ENCODE assay signal across 8 cellular contexts in genomic region chr19:2602391-2603181, GRCh38.
DNase-seq lines count a peak whose midpoint lies in the region; ATAC-seq and TF ChIP-seq lines count a peak whose summit lies in the region.

No MANE protein-coding gene starts in this region.

- peak overlapping the region; percentile 73 for H3K4me3 Mint-ChIP-seq in nephron progenitor cell

- no peaks in the 10 kb centered on the region for H3K9me3 ChIP-seq in Peyer's patch

- peak overlapping the region; percentile 69 for H3K4me3 ChIP-seq in ACC112 (ENCODE audit: low read depth, low read length)
- H3K4me3 ChIP-seq in Peyer's patch, result peak overlapping the region in 1 of 4 donors; percentile 24

- peaks cover 25% of the 10 kb centered on the region for H3K4me1 Mint-ChIP-seq in nephron progenitor cell

- ATAC-seq in GM21723 (IDR thresholded peaks at IDR 0.05; ENCODE audit: unreplicated experiment), result no peak

- H3K36me3 ChIP-seq in ACC112 (ENCODE audit: insufficient read depth, low read length) (no peaks in the 10 kb centered on the region), Peyer's patch (no peaks in the 10 kb centered on the region)

- peaks cover 5% of the 10 kb centered on the region for H3K36me3 Mint-ChIP-seq in nephron progenitor cell (ENCODE audit: low read depth)

- no peaks in the 10 kb centered on the region for H3K79me2 ChIP-seq in ACC112 (ENCODE audit: control insufficient read depth, insufficient read depth, low read length, unreplicated experiment)

- peak in 2 of 3 donors; percentile 63 to 67 for DNase-seq in Peyer's patch
- DNase-seq in fibroblast of the conjunctiva (ENCODE audit: low read depth), result peak; percentile 99
- peak; percentile 54 for DNase-seq in nephron progenitor cell
- DNase-seq in GM19238 (ENCODE audit: insufficient read length, low spot score), result no peak
- no peak for DNase-seq in GM19240 (ENCODE audit: insufficient read length, low spot score)
- no peak for DNase-seq in pons (ENCODE audit: low spot score)

- peak overlapping the region; percentile 50 for H2AFZ ChIP-seq in ACC112 (ENCODE audit: low read length, unreplicated experiment)

- H3K9me3 Mint-ChIP-seq in nephron progenitor cell, result peaks cover 7% of the 10 kb centered on the region

- H3K27ac ChIP-seq in ACC112 (ENCODE audit: low read depth, low read length) (peak overlapping the region; percentile 60), Peyer's patch (peak overlapping the region in 3 of 4 donors; percentile 0 to 86 (median 28))

- no peak for TF ChIP-seq POLR2A in Peyer's patch (IDR thresholded peaks at IDR 0.05)

- H3K27me3 ChIP-seq in ACC112 (ENCODE audit: insufficient read depth, low read length) (no peaks in the 10 kb centered on the region), Peyer's patch (no peaks in the 10 kb centered on the region)

- H3K4me1 ChIP-seq in ACC112 (ENCODE audit: control insufficient read depth, insufficient read depth, low read length, unreplicated experiment) (no peaks in the 10 kb centered on the region), Peyer's patch (peaks cover 0 to 16% (median 7%) of the 10 kb centered on the region in 4 donors)

- TF ChIP-seq CTCF in Peyer's patch (IDR thresholded peaks at IDR 0.05) (no peak), nephron progenitor cell (IDR thresholded peaks at IDR 0.05) (no peak)

- H3K27me3 Mint-ChIP-seq in nephron progenitor cell (ENCODE audit: low read depth, poor library complexity), result peaks cover 26% of the 10 kb centered on the region

- H3K27ac Mint-ChIP-seq in nephron progenitor cell, result peak overlapping the region; percentile 36

Comparison
In these comparisons a context has a peak if more than half of its experiments do, and no peak if none do; other contexts are left out.
1. DNase-seq: peak in Peyer's patch (2 of 3), fibroblast of the conjunctiva (single experiment) and nephron progenitor cell (single experiment); none in GM19238 (single experiment), GM19240 (single experiment) and pons (single experiment).